12 cellular contexts compared by ENCODE assay signal in genomic region chr2:226124548-226125011, GRCh38.
DNase-seq lines count a peak whose midpoint lies in the region; ATAC-seq and TF ChIP-seq lines count a peak whose summit lies in the region.
"Had no signal": no experiment of that assay in that cellular context is flagged by ENCODE, and none has a peak within 500 bp of the region (broad histone marks: within the 10 kb centered on the region; RNA-seq: fewer than 3 reads in every experiment).

No MANE protein-coding gene starts in this region.

- H4K8ac ChIP-seq in H9 (replicated peaks; ENCODE audit: insufficient read length, low read depth, low read length) = no peak overlapping the region

- H3K27ac ChIP-seq in H9 (ENCODE audit: insufficient read length, low read depth, low read length) = no peak overlapping the region
- peak overlapping the region; percentile 47 for H3K27ac ChIP-seq in suprapubic skin
- H3K27ac ChIP-seq in esophagus muscularis mucosa (replicated peaks in 1 of 4) = peak overlapping the region in 1 of 4 donors; percentile 51
- H3K27ac ChIP-seq: brain microvascular endothelial cell had no signal

- H2BK15ac ChIP-seq in H9 (ENCODE audit: low read depth, low read length) = no peak overlapping the region

- no peaks in the 10 kb centered on the region for H3K79me2 ChIP-seq in H9 (ENCODE audit: insufficient read depth, low read length)

- ATAC-seq in HG02759 (IDR thresholded peaks at IDR 0.05; ENCODE audit: unreplicated experiment) (no peak), HG02678 (IDR thresholded peaks at IDR 0.05; ENCODE audit: unreplicated experiment) (no peak)

- H3K27me3 Mint-ChIP-seq in H9 (ENCODE audit: low read depth) = no peaks in the 10 kb centered on the region
- H3K27me3 Mint-ChIP-seq in MCF 10A (ENCODE audit: insufficient read depth, unreplicated experiment) = no peaks in the 10 kb centered on the region
- H3K27me3 Mint-ChIP-seq: CD8-positive, alpha-beta memory T cell had no signal

- H3K4me2 ChIP-seq in H9 (ENCODE audit: insufficient read depth, insufficient read length, low read length) = no peak overlapping the region

- H3K56ac ChIP-seq in H9 (ENCODE audit: insufficient read length, low read depth, low read length) = no peak overlapping the region

- BruUV-seq in MCF 10A (replicated peaks; lab: Mats Ljungman, UMichigan) = no TSS peak

- H3K23ac ChIP-seq in H9 (ENCODE audit: insufficient read length, low read depth, low read length) = no peak overlapping the region

- H2BK120ac ChIP-seq in H9 (ENCODE audit: low read depth, low read length, poor library complexity, severe bottlenecking) = no peak overlapping the region

- H2BK20ac ChIP-seq in H9 (ENCODE audit: low read depth, low read length, poor library complexity, severe bottlenecking) = no peak overlapping the region

- TF ChIP-seq CTCF in H9 (conservative IDR thresholded peaks at IDR 0.05) = no peak
- TF ChIP-seq CTCF in MCF 10A (IDR thresholded peaks at IDR 0.05; ENCODE audit: unreplicated experiment) = no peak
- no peak for TF ChIP-seq CTCF in suprapubic skin (IDR thresholded peaks at IDR 0.05)
- TF ChIP-seq CTCF in esophagus muscularis mucosa (IDR thresholded peaks at IDR 0.05) = no peak

- CTCF ChIA-PET in MCF 10A (lab: Yijun Ruan, JAX) = interaction anchor here (0.6 to 0.8 kb wide), 2 partner anchors 12 to 236 kb away, joined by 3 read pairs; no protein-coding TSS in a partner anchor

- H3K36me3 ChIP-seq in suprapubic skin (no peaks in the 10 kb centered on the region), esophagus muscularis mucosa (no peaks in the 10 kb centered on the region)
- H3K36me3 ChIP-seq: brain microvascular endothelial cell had no signal

- no peaks in the 10 kb centered on the region for H4K20me1 ChIP-seq in H9 (ENCODE audit: control insufficient read depth, insufficient read depth, insufficient read length)

- H2AFZ ChIP-seq in H9 (ENCODE audit: low read length) = no peak overlapping the region

- no peak for DNase-seq in H9
- DNase-seq in MCF 10A (ENCODE audit: unreplicated experiment) = no peak
- peak; percentile 31 for DNase-seq in iPS-NIHi11 (ENCODE audit: low spot score)
- no peak for DNase-seq in suprapubic skin (ENCODE audit: low spot score in 2 of 2)
- DNase-seq in esophagus muscularis mucosa (ENCODE audit: extremely low spot score) = no peak
- DNase-seq: activated CD4-positive, alpha-beta T cell treated with anti-CD3 and anti-CD28 coated beads, Interleukin-2, amount 50 U/mL, for 1 hour; brain microvascular endothelial cell; CD8-positive, alpha-beta memory T cell; NCI-H1417; T-helper 2 cell had no signal

- intact Hi-C loops in MCF 10A (cut with micrococcal nuclease) (no loop called here), esophagus muscularis mucosa (cut with DNase I) (no loop called here)

- H3K9ac ChIP-seq in H9 (ENCODE audit: extremely low read depth, insufficient read length, low read length) = no peak overlapping the region

- H2BK12ac ChIP-seq in H9 (ENCODE audit: insufficient read length, low read depth, low read length) = no peak overlapping the region

- H3K9me3 Mint-ChIP-seq in H9 (peaks cover 2 to 4% of the 10 kb centered on the region in 2 experiments; a peak in 3 of 5 replicates), MCF 10A (ENCODE audit: unreplicated experiment) (peaks cover 7% of the 10 kb centered on the region)
- H3K9me3 Mint-ChIP-seq: CD8-positive, alpha-beta memory T cell had no signal

- H3K4me3 Mint-ChIP-seq in H9 = no peak overlapping the region; a peak in 1 of 5 replicates
- no peak overlapping the region for H3K4me3 Mint-ChIP-seq in MCF 10A (ENCODE audit: unreplicated experiment)
- H3K4me3 Mint-ChIP-seq: CD8-positive, alpha-beta memory T cell had no signal

- H3K4ac ChIP-seq in H9 (ENCODE audit: low read depth, low read length) = no peak overlapping the region

- H3K27me3 ChIP-seq in H9 (ENCODE audit: insufficient read depth, low read length) (no peaks in the 10 kb centered on the region), suprapubic skin (no peaks in the 10 kb centered on the region), esophagus muscularis mucosa (no peaks in the 10 kb centered on the region)
- H3K27me3 ChIP-seq: brain microvascular endothelial cell had no signal

- no peak overlapping the region for H2AK5ac ChIP-seq in H9 (ENCODE audit: insufficient read length, low read length)

- no CpG with 5 or more reads among the region's 2 CpGs for WGBS in H9 (ENCODE audit: extremely low coverage, insufficient read length, low lambda C conversion rate)
- WGBS in suprapubic skin = 7% methylated on average over 2 of the region's 2 CpGs
- WGBS in esophagus muscularis mucosa = 34% methylated on average over 2 of the region's 2 CpGs

- no peaks in the 10 kb centered on the region for H3K79me1 ChIP-seq in H9 (ENCODE audit: insufficient read depth, low read depth, low read length, poor library complexity, severe bottlenecking)

- no peaks in the 10 kb centered on the region for H3K23me2 ChIP-seq in H9 (ENCODE audit: insufficient read length, low read depth, low read length, poor library complexity, severe bottlenecking)

- H3K9me3 ChIP-seq in H9 (ENCODE audit: control insufficient read depth, low read depth, low read length) (no peaks in the 10 kb centered on the region), suprapubic skin (no peaks in the 10 kb centered on the region), esophagus muscularis mucosa (no peaks in the 10 kb centered on the region)

- no peak overlapping the region for H3K14ac ChIP-seq in H9 (ENCODE audit: insufficient read depth, low read length)

- TF ChIP-seq POLR2A in suprapubic skin (IDR thresholded peaks at IDR 0.05) (no peak), esophagus muscularis mucosa (IDR thresholded peaks at IDR 0.05; ENCODE audit: low read depth) (no peak)

- H3K4me1 Mint-ChIP-seq in H9 (peaks cover 17 to 25% of the 10 kb centered on the region in 2 experiments), MCF 10A (ENCODE audit: insufficient read depth, unreplicated experiment) (peaks cover 12% of the 10 kb centered on the region)
- H3K4me1 Mint-ChIP-seq: CD8-positive, alpha-beta memory T cell had no signal

- peaks cover 0 to 7% (median 6%) of the 10 kb centered on the region in 3 experiments; a peak in 5 of 7 replicates for H3K36me3 Mint-ChIP-seq in H9 (ENCODE audit: insufficient read depth in 1 of 3, low read depth in 3 of 3)
- no peaks in the 10 kb centered on the region for H3K36me3 Mint-ChIP-seq in MCF 10A (ENCODE audit: insufficient read depth, unreplicated experiment)
- H3K36me3 Mint-ChIP-seq: CD8-positive, alpha-beta memory T cell had no signal

- no peak overlapping the region for H4K5ac ChIP-seq in H9 (ENCODE audit: insufficient read length, low read depth, low read length)

- H3K4me1 ChIP-seq in H9 (ENCODE audit: insufficient read depth, low read length) (peaks cover 4% of the 10 kb centered on the region; the same call in 1 of the 2 replicates), suprapubic skin (peaks cover 46% of the 10 kb centered on the region), esophagus muscularis mucosa (no peaks in the 10 kb centered on the region)

- H3K18ac ChIP-seq in H9 (ENCODE audit: insufficient read length, low read depth, low read length) = no peak overlapping the region

- H3K4me3 ChIP-seq in suprapubic skin = no peak overlapping the region
- no peak overlapping the region for H3K4me3 ChIP-seq in esophagus muscularis mucosa

- no peak overlapping the region for H4K91ac ChIP-seq in H9 (ENCODE audit: insufficient read length, low read depth, low read length)

- TF ChIP-seq EP300 in suprapubic skin (IDR thresholded peaks at IDR 0.05) (no peak), esophagus muscularis mucosa (IDR thresholded peaks at IDR 0.05) (no peak)

- H2BK5ac ChIP-seq in H9 (ENCODE audit: insufficient read length, low read length) = no peak overlapping the region

- POLR2A ChIA-PET in MCF 10A (lab: Yijun Ruan, JAX) = interaction anchor here (1.1 kb wide), 1 partner anchor 230 kb away, joined by 3 read pairs; no protein-coding TSS in a partner anchor

- H3T11ph ChIP-seq in H9 (ENCODE audit: low read length) = no peak overlapping the region

- H3K27ac Mint-ChIP-seq in H9 = peak overlapping the region; percentile 35 to 81 (median 54); a peak in 5 of 7 replicates
- peak overlapping the region; percentile 75 for H3K27ac Mint-ChIP-seq in MCF 10A (ENCODE audit: low read depth, unreplicated experiment)
- H3K27ac Mint-ChIP-seq: CD8-positive, alpha-beta memory T cell had no signal
